ENCODE assay signal across 26 cellular contexts in genomic region chr11:70146895-70147520, GRCh38.
"Had no signal": no experiment of that assay in that cellular context is flagged by ENCODE, and none has a peak within 500 bp of the region (broad histone marks: within the 10 kb centered on the region; RNA-seq: fewer than 3 reads in every experiment).

No MANE protein-coding gene starts in this region.

- H3K27ac ChIP-seq: cardiac muscle cell, coronary artery, spleen, tibial nerve, WERI-Rb-1 had no signal

- H3K4me1 ChIP-seq: ascending aorta, spleen had no signal

- H3K4me3 ChIP-seq: ascending aorta, cardiac muscle cell, coronary artery, spleen, tibial nerve had no signal

- H3K27me3 ChIP-seq: ascending aorta, cardiac muscle cell had no signal

- ATAC-seq: esophagus mucosa; left cardiac atrium; left ventricle myocardium superior; naive thymus-derived CD4-positive, alpha-beta T cell; right cardiac atrium had no signal

- DNase-seq: activated CD4-positive, alpha-beta memory T cell treated with anti-CD3 and anti-CD28 coated beads for 36 hours; activated CD4-positive, alpha-beta T cell treated with anti-CD3 and anti-CD28 coated beads, Interleukin-2, amount 10 ng/mL, durations not matched to agents 24 days and 14 days; activated CD4-positive, CD25-positive, alpha-beta regulatory T cell treated with anti-CD3 and anti-CD28 coated beads, Interleukin-2, amount 50 U/mL, for 72 hours; activated CD8-positive, alpha-beta memory T cell treated with anti-CD3 and anti-CD28 coated beads, Interleukin-2, amount 50 U/mL, for 48 hours; activated gamma-delta T cell; activated naive CD4-positive, alpha-beta T cell treated with anti-CD3 and anti-CD28 coated beads, Interleukin-2, amount 10 ng/mL, durations not matched to agents 7 days and 5 days; activated naive CD8-positive, alpha-beta T cell treated with anti-CD3 and anti-CD28 coated beads, Interleukin-2, amount 10 ng/mL, durations not matched to agents 7 days and 5 days; activated T-cell treated with anti-CD3 and anti-CD28 coated beads, Interleukin-2, amount 50 U/mL, for 24 hours; cerebellar nuclear complex; foreskin fibroblast; head of caudate nucleus; hippocampal formation; left cardiac atrium; left ventricle myocardium superior; naive thymus-derived CD4-positive, alpha-beta T cell; posterior cingulate gyrus; right cardiac atrium; spleen; stimulated activated naive CD4-positive, alpha-beta T cell treated with Interleukin-2 at 50 U/mL for 16 hours; T1000; WERI-Rb-1 had no signal

- H3K36me3 ChIP-seq: cardiac muscle cell, spleen, tibial nerve, WERI-Rb-1 had no signal

- H3K9me3 ChIP-seq: ascending aorta, spleen, tibial nerve had no signal
